Comparison of ENCODE assay signal across 8 cellular contexts in the genomic region with DNA sequence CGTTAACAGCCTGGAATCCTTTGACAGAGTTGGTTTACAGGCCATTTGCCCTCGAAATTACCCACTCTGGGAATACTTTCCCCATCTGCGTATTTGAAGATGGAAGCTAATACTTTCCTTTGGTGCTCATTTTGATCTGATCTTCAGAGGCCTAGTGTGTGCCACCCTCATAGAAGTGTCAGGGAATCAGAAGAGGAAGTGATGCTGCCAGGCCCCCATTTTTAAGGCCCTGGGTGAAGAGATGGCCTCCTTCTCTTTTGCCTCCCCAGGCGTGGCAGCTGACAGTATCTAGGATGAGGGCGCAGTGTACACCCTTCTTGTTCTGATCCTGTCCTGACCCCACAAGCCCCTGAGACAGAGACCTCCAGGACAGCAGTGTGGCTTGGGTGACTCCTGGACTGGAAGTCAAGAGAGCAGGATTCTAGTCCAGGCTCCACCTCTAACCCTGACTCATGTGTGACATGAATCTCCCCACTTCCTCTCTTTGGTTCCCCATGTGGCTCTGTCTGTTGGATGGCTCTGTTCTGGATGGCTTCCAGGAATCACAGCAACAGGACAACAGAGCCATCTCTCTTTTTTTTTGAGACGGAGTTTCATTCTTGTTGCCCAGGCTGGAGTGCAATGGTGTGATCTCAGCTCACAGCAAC. TPM values are rescaled to one million over a fixed set of nuclear protein-coding genes. Genes with fewer than 3 reads are reported as not detected.
A peak's percentile ranks its signal among the peaks of the same experiment; 100 is the strongest.
DNase-seq lines count a peak whose midpoint lies in the region; TF ChIP-seq lines count a peak whose summit lies in the region.

No MANE protein-coding gene starts in this region.

- TF ChIP-seq POLR2A in NB4 (IDR thresholded peaks at IDR 0.05; ENCODE audit: extremely low read depth, insufficient read length) = no peak

- DNase-seq in COLO829 (ENCODE audit: low spot score) = peak; percentile 40
- DNase-seq in NB4 (ENCODE audit: low read depth) = peak; percentile 85
- peak; percentile 36 for DNase-seq in cerebellar cortex (ENCODE audit: low spot score)
- DNase-seq in mucosa of gallbladder (ENCODE audit: low spot score) = peak; percentile 47
- DNase-seq in NCI-H1105 treated with DMSO at 0.1 percent for 48 hours (lab: John Stamatoyannopoulos, UW) = no peak
- DNase-seq in stimulated activated CD4-positive, alpha-beta T cell treated with anti-CD3 and anti-CD28 coated beads, Interleukin-2, amount 100 ng/mL, for 24 hours = no peak
- DNase-seq in SK-N-DZ (ENCODE audit: low spot score) = no peak
- no peak for DNase-seq in NCI-H226

- no peak for TF ChIP-seq CTCF in NB4 (IDR thresholded peaks at IDR 0.05; ENCODE audit: low read depth, low read length)

- no peak overlapping the region for H3K4me3 ChIP-seq in NB4 (ENCODE audit: low read depth, low read length)

RNA-seq across cellular contexts. Expression of gene CSF1R, which starts 27.8 kb away (rescaled TPM):
- 91.9 TPM for total RNA-seq in mucosa of gallbladder
- not detected in 2 replicates for polyA plus RNA-seq in SK-N-DZ (2014; cell fraction: cytosol; rRNA removed)
- polyA plus RNA-seq in SK-N-DZ (2014; cell fraction: nucleus; rRNA removed) = not detected in 2 replicates

RNA-seq across cellular contexts. Expression of gene HMGXB3, which starts 58.1 kb away (rescaled TPM):
- total RNA-seq in mucosa of gallbladder = 29.6 TPM
- polyA plus RNA-seq in SK-N-DZ (2014; cell fraction: cytosol; rRNA removed) = 35.2 and 39.2 TPM in 2 replicates
- 48.8 and 133 TPM in 2 replicates for polyA plus RNA-seq in SK-N-DZ (2014; cell fraction: nucleus; rRNA removed)

RNA-seq across cellular contexts. Expression of gene TIGD6, which starts 58.1 kb away (rescaled TPM):
- 6.5 TPM for total RNA-seq in mucosa of gallbladder
- 3.8 and 4.0 TPM in 2 replicates for polyA plus RNA-seq in SK-N-DZ (2014; cell fraction: cytosol; rRNA removed)
- 0.82 and 1.8 TPM in 2 replicates for polyA plus RNA-seq in SK-N-DZ (2014; cell fraction: nucleus; rRNA removed)

Comparison
In these comparisons a context has a peak if more than half of its experiments do, and no peak if none do; other contexts are left out.
1. DNase-seq: peak in COLO829 (single experiment), NB4 (single experiment), cerebellar cortex (single experiment) and mucosa of gallbladder (single experiment); none in NCI-H1105 treated with DMSO at 0.1 percent for 48 hours (single experiment), stimulated activated CD4-positive, alpha-beta T cell treated with anti-CD3 and anti-CD28 coated beads, Interleukin-2, amount 100 ng/mL, for 24 hours (0 of 2), SK-N-DZ (single experiment) and NCI-H226 (single experiment).